12 cellular contexts compared by ENCODE assay signal in the genomic region with DNA sequence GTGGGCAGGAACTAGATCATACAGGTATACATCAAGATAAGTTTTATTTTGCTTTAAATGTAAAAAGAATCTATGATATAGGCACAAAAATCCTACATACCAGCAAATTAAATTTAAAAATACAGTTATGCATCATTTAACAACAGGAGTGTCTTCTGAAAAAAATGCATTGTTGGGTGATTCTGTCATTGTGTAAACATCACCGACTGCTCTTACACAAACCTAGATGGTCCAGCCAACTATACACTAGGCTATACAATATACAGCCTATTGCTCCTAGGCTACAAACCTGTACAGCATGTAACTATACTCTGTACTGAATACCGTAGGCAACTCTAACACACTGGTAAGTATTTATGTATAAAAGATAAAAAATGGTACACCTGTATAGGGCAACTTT.
A peak's percentile ranks its signal among the peaks of the same experiment; 100 is the strongest.
DNase-seq lines count a peak whose midpoint lies in the region; ATAC-seq, FAIRE-seq and TF ChIP-seq lines count a peak whose summit lies in the region.
"Had no signal": no experiment of that assay in that cellular context is flagged by ENCODE, and none has a peak within 500 bp of the region (broad histone marks: within the 10 kb centered on the region; RNA-seq: fewer than 3 reads in every experiment).

No MANE protein-coding gene starts in this region.

- POLR2A ChIA-PET in PC-3 (lab: Charles Lee; ENCODE audit: unreplicated experiment), result interaction anchor here (0.6 kb wide), 1 partner anchor 851 kb away, joined by 3 read pairs; no protein-coding TSS in a partner anchor

- no TSS peak for BruUV-seq in PC-3 (replicated peaks; lab: Mats Ljungman, UMichigan)

- peak overlapping the region; percentile 40; the same call in 1 of the 2 replicates for H3K27ac ChIP-seq in PC-3 (ENCODE audit: low read length)
- H3K27ac ChIP-seq in pancreas, result no peak overlapping the region

- CTCF ChIA-PET in PC-3 (lab: Charles Lee), result no interaction called here

- H3K9ac ChIP-seq in PC-3 (ENCODE audit: low read length), result no peak overlapping the region

- no peaks in the 10 kb centered on the region for H3K9me2 ChIP-seq in PC-3 (replicated peaks; ENCODE audit: low read length)

- intact Hi-C loops in PC-3 (cut with micrococcal nuclease), result loop anchor here (2.0 kb wide), 1 partner anchor 45 kb away; no protein-coding TSS in a partner anchor
- intact Hi-C loops in mucosa of descending colon (cut with DNase I, micrococcal nuclease), result no loop called here
- intact Hi-C loops in pancreas (cut with DNase I), result no loop called here

- H3K27me3 ChIP-seq in PC-3 (ENCODE audit: low read length) (no peaks in the 10 kb centered on the region), pancreas (peaks cover 0 to 4% (median 0%) of the 10 kb centered on the region in 4 donors)

- no peaks in the 10 kb centered on the region for H3F3A ChIP-seq in PC-3 (ENCODE audit: low read length, unreplicated experiment)

- H3K4me3 ChIP-seq in PC-3 (ENCODE audit: low read length) (no peak overlapping the region), epithelial cell of esophagus (ENCODE audit: low read length) (no peak overlapping the region), mucosa of descending colon (no peak overlapping the region), pancreas (no peak overlapping the region)

- no peak for FAIRE-seq in pancreas (lab: Jason Lieb, UNC)

- H3K9me3 ChIP-seq in PC-3 (ENCODE audit: low read length), result no peaks in the 10 kb centered on the region
- H3K9me3 ChIP-seq in mucosa of descending colon, result no peaks in the 10 kb centered on the region
- no peaks in the 10 kb centered on the region for H3K9me3 ChIP-seq in pancreas

- ATAC-seq in PC-3 (peak; percentile 100), mucosa of descending colon (peak; percentile 36), pancreas (no peak), GM21447 (IDR thresholded peaks at IDR 0.05; ENCODE audit: unreplicated experiment) (no peak)

- 66 to 67% methylated on average over 2 of the region's 2 CpGs for WGBS in pancreas, 2 donors

- no peak overlapping the region for H2AFZ ChIP-seq in PC-3 (ENCODE audit: low read length)

- H3K4me1 ChIP-seq in PC-3 (ENCODE audit: insufficient read depth, low read length) (peaks cover 13% of the 10 kb centered on the region), mucosa of descending colon (ENCODE audit: low read depth) (no peaks in the 10 kb centered on the region), pancreas (no peaks in the 10 kb centered on the region)

- no peaks in the 10 kb centered on the region for H4K20me1 ChIP-seq in PC-3 (ENCODE audit: low read length)

- no peaks in the 10 kb centered on the region for H3K79me2 ChIP-seq in PC-3 (ENCODE audit: low read length)

- H3K4me2 ChIP-seq in PC-3 (ENCODE audit: low read length), result peak overlapping the region; percentile 77

- TF ChIP-seq CTCF in PC-3 (conservative IDR thresholded peaks at IDR 0.05; ENCODE audit: low read depth, low read length) (no peak), epithelial cell of esophagus (IDR thresholded peaks at IDR 0.05; ENCODE audit: insufficient read depth, low read depth, low read length, missing control alignments) (no peak), mucosa of descending colon (IDR thresholded peaks at IDR 0.05) (no peak), pancreas (IDR thresholded peaks at IDR 0.05) (no peak)

- DNase-seq in GM03348 (ENCODE audit: low spot score), result peak; percentile 8
- DNase-seq in PC-3, result peak; percentile 76
- DNase-seq in epithelial cell of esophagus (ENCODE audit: low read depth), result peak; percentile 74
- DNase-seq in mucosa of descending colon, result no peak
- no peak for DNase-seq in activated CD8-positive, alpha-beta memory T cell treated with anti-CD3 and anti-CD28 coated beads, Interleukin-2, amount 50 U/mL, for 4 hours
- DNase-seq in pancreas, result no peak
- no peak for DNase-seq in activated T-cell treated with anti-CD3 and anti-CD28 coated beads, Interleukin-2, amount 50 U/mL, for 48 hours
- DNase-seq: NCI-H1105 treated with DMSO at 0.1 percent for 48 hours, NCI-H524, Right ventricle myocardium superior, T1000 had no signal

- H3K36me3 ChIP-seq in PC-3 (ENCODE audit: low read depth, low read length), result no peaks in the 10 kb centered on the region
- no peaks in the 10 kb centered on the region for H3K36me3 ChIP-seq in mucosa of descending colon (ENCODE audit: low read depth)
- H3K36me3 ChIP-seq in pancreas, result no peaks in the 10 kb centered on the region

Comparison
In these comparisons a context has a peak if more than half of its experiments do, and no peak if none do; other contexts are left out.
1. DNase-seq: peak in GM03348 (single experiment), PC-3 (single experiment) and epithelial cell of esophagus (single experiment); none in mucosa of descending colon (0 of 3), activated CD8-positive, alpha-beta memory T cell treated with anti-CD3 and anti-CD28 coated beads, Interleukin-2, amount 50 U/mL, for 4 hours (single experiment), pancreas (0 of 6) and activated T-cell treated with anti-CD3 and anti-CD28 coated beads, Interleukin-2, amount 50 U/mL, for 48 hours (0 of 2).
2. ATAC-seq: peak in PC-3 (single experiment) and mucosa of descending colon (single experiment); none in pancreas (0 of 4) and GM21447 (single experiment).